Comparison of ENCODE assay signal across 34 cellular contexts in genomic region chr6:5384276-5384675, GRCh38.
"Had no signal": no experiment of that assay in that cellular context is flagged by ENCODE, and none has a peak within 500 bp of the region (broad histone marks: within the 10 kb centered on the region; RNA-seq: fewer than 3 reads in every experiment).

No MANE protein-coding gene starts in this region.

- H3K9me3 ChIP-seq: colonic mucosa, gastroesophageal sphincter, lower lobe of right lung, mucosa of descending colon, pancreas, right lobe of liver, suprapubic skin, transverse colon, upper lobe of right lung, uterus had no signal

- H3K27me3 ChIP-seq: colonic mucosa, foreskin keratinocyte, gastroesophageal sphincter, heart right ventricle, pancreas, right lobe of liver, suprapubic skin, transverse colon, upper lobe of right lung, uterus had no signal

- H3K27me3 Mint-ChIP-seq: dendritic cell treated with granulocyte-macrophage colony-stimulating factor and Interleukin-4, amounts not matched to agents 40 ng/mL and 50 ng/mL, for 4 days; naive thymus-derived CD8-positive, alpha-beta T cell; stimulated activated naive CD8-positive, alpha-beta T cell treated with anti-CD3 and anti-CD28 coated beads, Interleukin-15, amount 100 ng/mL, for 72 hours had no signal

- H3K4me2 ChIP-seq: smooth muscle cell had no signal

- H3K36me3 Mint-ChIP-seq: immature natural killer cell, mesothelial cell of epicardium had no signal

- H3K36me3 ChIP-seq: colonic mucosa, gastroesophageal sphincter, heart right ventricle, lower lobe of right lung, pancreas, right lobe of liver, suprapubic skin, transverse colon, upper lobe of right lung, uterus had no signal

- H3K9me3 Mint-ChIP-seq: dendritic cell treated with granulocyte-macrophage colony-stimulating factor and Interleukin-4, amounts not matched to agents 40 ng/mL and 50 ng/mL, for 4 days; endodermal cell; immature natural killer cell; mesothelial cell of epicardium; stimulated activated naive CD8-positive, alpha-beta T cell treated with anti-CD3 and anti-CD28 coated beads, Interleukin-15, amount 100 ng/mL, for 72 hours had no signal

- H3K4me1 Mint-ChIP-seq: immature natural killer cell; mesothelial cell of epicardium; nephron progenitor cell; stimulated activated naive CD8-positive, alpha-beta T cell treated with anti-CD3 and anti-CD28 coated beads, Interleukin-15, amount 100 ng/mL, for 72 hours had no signal

- H3K4me1 ChIP-seq: colonic mucosa, lower lobe of right lung, pancreas, right lobe of liver, suprapubic skin, transverse colon, upper lobe of right lung, uterus had no signal

- ATAC-seq: esophagus mucosa; foreskin keratinocyte; gastroesophageal sphincter; heart right ventricle; left colon; left ventricle myocardium superior; lower lobe of right lung; mucosa of descending colon; naive thymus-derived CD8-positive, alpha-beta T cell; pancreas; right lobe of liver; stimulated activated naive CD8-positive, alpha-beta T cell treated with anti-CD3 and anti-CD28 coated beads, Interleukin-15, amount 100 ng/mL, for 72 hours; upper lobe of right lung had no signal

- DNase-seq: colonic mucosa; effector CD8-positive, alpha-beta T cell; endodermal cell; foreskin keratinocyte; glutamatergic neuron; heart right ventricle; hippocampal formation; immature natural killer cell; islet precursor cell; kidney glomerular epithelial cell; left colon; left ventricle myocardium superior; lower lobe of right lung; mucosa of descending colon; naive thymus-derived CD8-positive, alpha-beta T cell; nephron progenitor cell; pancreas; right lobe of liver; stimulated activated CD4-positive, alpha-beta T cell treated with anti-CD3 and anti-CD28 coated beads, Interleukin-12 subunit alpha, Interleukin-12 subunit beta, amount 100 ng/mL, for 4 hours; stimulated activated CD4-positive, alpha-beta T cell treated with anti-CD3 and anti-CD28 coated beads, Interleukin-1b, Interleukin-23, amount 100 ng/mL, for 48 hours; stimulated activated CD4-positive, alpha-beta T cell treated with anti-CD3 and anti-CD28 coated beads, Interleukin-4, amount 100 ng/mL, for 1 hour; stimulated activated CD8-positive, alpha-beta memory T cell treated with anti-CD3 and anti-CD28 coated beads, Interleukin-4, amount 100 ng/mL, for 48 hours; stimulated activated naive CD4-positive, alpha-beta T cell; stimulated activated naive CD8-positive, alpha-beta T cell treated with anti-CD3 and anti-CD28 coated beads, Interleukin-15, amount 100 ng/mL, for 72 hours; transverse colon; upper lobe of right lung; uterus had no signal

- H3K27ac Mint-ChIP-seq: dendritic cell treated with granulocyte-macrophage colony-stimulating factor and Interleukin-4, amounts not matched to agents 40 ng/mL and 50 ng/mL, for 4 days; endodermal cell; immature natural killer cell; mesothelial cell of epicardium; nephron progenitor cell had no signal

- H3K4me3 Mint-ChIP-seq: dendritic cell treated with granulocyte-macrophage colony-stimulating factor and Interleukin-4, amounts not matched to agents 40 ng/mL and 50 ng/mL, for 4 days; endodermal cell; immature natural killer cell; mesothelial cell of epicardium; naive thymus-derived CD8-positive, alpha-beta T cell; nephron progenitor cell; stimulated activated naive CD8-positive, alpha-beta T cell treated with anti-CD3 and anti-CD28 coated beads, Interleukin-15, amount 100 ng/mL, for 72 hours had no signal

- H3K27ac ChIP-seq: colonic mucosa, epithelial cell of prostate, foreskin keratinocyte, gastroesophageal sphincter, heart right ventricle, lower lobe of right lung, pancreas, right lobe of liver, suprapubic skin, transverse colon, upper lobe of right lung, uterus had no signal

- H3K4me3 ChIP-seq: colonic mucosa, gastroesophageal sphincter, heart right ventricle, lower lobe of right lung, mucosa of descending colon, pancreas, right lobe of liver, smooth muscle cell, suprapubic skin, transverse colon, upper lobe of right lung, uterus had no signal
